8 cellular contexts compared by ENCODE assay signal in the genomic region with DNA sequence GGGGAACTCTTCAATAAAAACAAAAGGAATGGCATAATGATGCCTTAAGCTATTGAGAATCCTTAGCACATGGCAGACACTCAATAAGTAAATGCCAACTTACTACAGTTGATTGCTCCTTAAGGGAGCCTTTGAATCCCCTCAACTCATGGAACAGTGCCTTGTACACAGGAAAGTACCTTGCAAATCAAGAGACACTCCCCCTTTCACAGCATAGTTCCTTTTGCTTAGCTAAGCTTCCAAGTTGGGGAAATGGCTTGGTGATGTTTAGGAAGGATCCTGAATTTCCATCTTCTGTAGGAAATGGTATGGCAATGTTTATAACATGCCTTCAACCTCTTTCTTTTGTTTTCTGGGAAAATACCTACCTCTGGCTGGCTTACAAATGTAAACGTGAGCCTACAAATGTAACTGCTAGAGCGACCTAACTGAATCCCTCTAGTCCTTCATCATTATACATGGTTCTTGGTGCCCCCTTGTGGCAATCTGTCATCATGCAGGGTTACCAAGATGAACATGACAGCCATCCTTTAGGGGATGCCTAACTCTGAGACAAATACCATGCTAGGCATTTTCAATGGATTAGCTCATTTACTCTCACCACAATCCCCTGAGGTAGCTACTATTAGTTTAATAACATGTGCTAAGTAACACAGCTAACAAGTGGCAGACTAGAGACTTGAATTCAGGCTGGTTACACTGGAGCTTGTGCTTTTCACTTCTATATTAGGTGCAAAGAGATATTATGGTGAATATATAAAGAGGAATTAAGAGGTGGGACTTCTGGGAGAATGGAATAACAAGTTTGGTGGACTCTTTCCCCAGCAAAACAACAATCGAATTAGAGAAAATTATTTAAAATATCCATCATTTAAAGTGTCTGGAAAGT.
DNase-seq lines count a peak whose midpoint lies in the region; ATAC-seq, FAIRE-seq and TF ChIP-seq lines count a peak whose summit lies in the region.

No MANE protein-coding gene starts in this region.

- H3K27ac ChIP-seq in cardiac muscle cell = no peak overlapping the region

- no peaks in the 10 kb centered on the region for H3K4me1 ChIP-seq in cardiac muscle cell (ENCODE audit: low read depth)

- DNase-seq in GM12891 (ENCODE audit: insufficient read length, low spot score) = peak; percentile 29
- DNase-seq in NB4 (ENCODE audit: low read depth) = peak; percentile 63
- peak; percentile 66 for DNase-seq in activated naive CD4-positive, alpha-beta T cell treated with anti-CD3 and anti-CD28 coated beads, Interleukin-2, amount 50 U/mL, for 16 hours
- peak; percentile 58 to 72 for DNase-seq in cardiac muscle cell (ENCODE audit: low read depth in 1 of 2, low spot score in 1 of 2)
- DNase-seq in retina = peak; percentile 61
- no peak for DNase-seq in NCI-H128 (lab: John Stamatoyannopoulos, UW; ENCODE audit: unreplicated experiment)

- H3K4me3 ChIP-seq in NB4 (ENCODE audit: low read depth, low read length) = no peak overlapping the region
- H3K4me3 ChIP-seq in cardiac muscle cell = no peak overlapping the region

- no peaks in the 10 kb centered on the region for H3K9me3 ChIP-seq in cardiac muscle cell (ENCODE audit: low read depth)

- H3K27me3 ChIP-seq in cardiac muscle cell = no peaks in the 10 kb centered on the region

- peak; percentile 91 for FAIRE-seq in GM12891 (lab: Jason Lieb, UNC)

- TF ChIP-seq CTCF in NB4 (IDR thresholded peaks at IDR 0.05; ENCODE audit: low read depth, low read length) (peak; percentile 67), cardiac muscle cell (IDR thresholded peaks at IDR 0.05; ENCODE audit: low read depth, low read length) (peak; percentile 88)

- TF ChIP-seq POLR2A in GM12891 (IDR thresholded peaks at IDR 0.05; ENCODE audit: low read depth, low read length) = no peak
- TF ChIP-seq POLR2A in NB4 (IDR thresholded peaks at IDR 0.05; ENCODE audit: extremely low read depth, insufficient read length) = no peak

- no peaks in the 10 kb centered on the region for H3K36me3 ChIP-seq in cardiac muscle cell

- peak; percentile 92 for ATAC-seq in HG02623 (IDR thresholded peaks at IDR 0.05; ENCODE audit: unreplicated experiment)
- peak; percentile 99 for ATAC-seq in SK-N-SH treated with all-trans-retinoic acid at 6 μM for 48 hours

TF ChIP-seq in GM12891, 5 proteins besides CTCF, POLR2A, EP300 and RAD21:
- TF ChIP-seq POU2F2 (IDR thresholded peaks at IDR 0.05; ENCODE audit: low read depth, low read length) (no peak), PAX5 (IDR thresholded peaks at IDR 0.05; ENCODE audit: insufficient read depth, low read length, severe bottlenecking) (no peak)

TF ChIP-seq in SK-N-SH treated with all-trans-retinoic acid at 6 μM for 48 hours, 23 proteins besides CTCF, POLR2A, EP300 and RAD21:
- no peak for TF ChIP-seq ISL1 (CRISPR knock-in tag; IDR thresholded peaks at IDR 0.05)
- no peak for TF ChIP-seq TOX (CRISPR knock-in tag; IDR thresholded peaks at IDR 0.05; ENCODE audit: borderline replicate concordance)
- TF ChIP-seq BACH2 (CRISPR knock-in tag; IDR thresholded peaks at IDR 0.05; ENCODE audit: borderline replicate concordance) = no peak
- no peak for TF ChIP-seq GLIS3 (CRISPR knock-in tag; IDR thresholded peaks at IDR 0.05)
- no peak for TF ChIP-seq ZNF70 (CRISPR knock-in tag; IDR thresholded peaks at IDR 0.05)
- no peak for TF ChIP-seq ZFP30 (CRISPR knock-in tag; IDR thresholded peaks at IDR 0.05)
- TF ChIP-seq, protein P1, sequence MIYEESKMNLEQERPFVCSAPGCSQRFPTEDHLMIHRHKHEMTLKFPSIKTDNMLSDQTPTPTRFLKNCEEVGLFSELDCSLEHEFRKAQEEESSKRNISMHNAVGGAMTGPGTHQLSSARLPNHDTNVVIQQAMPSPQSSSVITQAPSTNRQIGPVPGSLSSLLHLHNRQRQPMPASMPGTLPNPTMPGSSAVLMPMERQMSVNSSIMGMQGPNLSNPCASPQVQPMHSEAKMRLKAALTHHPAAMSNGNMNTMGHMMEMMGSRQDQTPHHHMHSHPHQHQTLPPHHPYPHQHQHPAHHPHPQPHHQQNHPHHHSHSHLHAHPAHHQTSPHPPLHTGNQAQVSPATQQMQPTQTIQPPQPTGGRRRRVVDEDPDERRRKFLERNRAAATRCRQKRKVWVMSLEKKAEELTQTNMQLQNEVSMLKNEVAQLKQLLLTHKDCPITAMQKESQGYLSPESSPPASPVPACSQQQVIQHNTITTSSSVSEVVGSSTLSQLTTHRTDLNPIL (CRISPR knock-in tag; IDR thresholded peaks at IDR 0.05; ENCODE audit: low read depth) = no peak
- TF ChIP-seq, protein P2, sequence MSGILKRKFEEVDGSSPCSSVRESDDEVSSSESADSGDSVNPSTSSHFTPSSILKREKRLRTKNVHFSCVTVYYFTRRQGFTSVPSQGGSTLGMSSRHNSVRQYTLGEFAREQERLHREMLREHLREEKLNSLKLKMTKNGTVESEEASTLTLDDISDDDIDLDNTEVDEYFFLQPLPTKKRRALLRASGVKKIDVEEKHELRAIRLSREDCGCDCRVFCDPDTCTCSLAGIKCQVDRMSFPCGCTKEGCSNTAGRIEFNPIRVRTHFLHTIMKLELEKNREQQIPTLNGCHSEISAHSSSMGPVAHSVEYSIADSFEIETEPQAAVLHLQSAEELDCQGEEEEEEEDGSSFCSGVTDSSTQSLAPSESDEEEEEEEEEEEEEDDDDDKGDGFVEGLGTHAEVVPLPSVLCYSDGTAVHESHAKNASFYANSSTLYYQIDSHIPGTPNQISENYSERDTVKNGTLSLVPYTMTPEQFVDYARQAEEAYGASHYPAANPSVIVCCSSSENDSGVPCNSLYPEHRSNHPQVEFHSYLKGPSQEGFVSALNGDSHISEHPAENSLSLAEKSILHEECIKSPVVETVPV (CRISPR knock-in tag; IDR thresholded peaks at IDR 0.05) = no peak
- TF ChIP-seq TCF4 (CRISPR knock-in tag; IDR thresholded peaks at IDR 0.05; ENCODE audit: borderline replicate concordance) = no peak
- no peak for TF ChIP-seq RARB (CRISPR knock-in tag; IDR thresholded peaks at IDR 0.05)
- TF ChIP-seq, protein P3, sequence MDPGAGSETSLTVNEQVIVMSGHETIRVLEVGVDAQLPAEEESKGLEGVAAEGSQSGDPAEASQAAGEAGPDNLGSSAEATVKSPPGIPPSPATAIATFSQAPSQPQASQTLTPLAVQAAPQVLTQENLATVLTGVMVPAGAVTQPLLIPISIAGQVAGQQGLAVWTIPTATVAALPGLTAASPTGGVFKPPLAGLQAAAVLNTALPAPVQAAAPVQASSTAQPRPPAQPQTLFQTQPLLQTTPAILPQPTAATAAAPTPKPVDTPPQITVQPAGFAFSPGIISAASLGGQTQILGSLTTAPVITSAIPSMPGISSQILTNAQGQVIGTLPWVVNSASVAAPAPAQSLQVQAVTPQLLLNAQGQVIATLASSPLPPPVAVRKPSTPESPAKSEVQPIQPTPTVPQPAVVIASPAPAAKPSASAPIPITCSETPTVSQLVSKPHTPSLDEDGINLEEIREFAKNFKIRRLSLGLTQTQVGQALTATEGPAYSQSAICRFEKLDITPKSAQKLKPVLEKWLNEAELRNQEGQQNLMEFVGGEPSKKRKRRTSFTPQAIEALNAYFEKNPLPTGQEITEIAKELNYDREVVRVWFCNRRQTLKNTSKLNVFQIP (CRISPR knock-in tag; IDR thresholded peaks at IDR 0.05; ENCODE audit: borderline replicate concordance, low read depth) = no peak
- TF ChIP-seq CSDC2 (CRISPR knock-in tag; IDR thresholded peaks at IDR 0.05) = no peak
- TF ChIP-seq SNAI2 (CRISPR knock-in tag; IDR thresholded peaks at IDR 0.05) = no peak
- TF ChIP-seq ESRRG (CRISPR knock-in tag; IDR thresholded peaks at IDR 0.05) = no peak
- TF ChIP-seq OSR1 (CRISPR knock-in tag; IDR thresholded peaks at IDR 0.05) = no peak
- TF ChIP-seq PPARA (CRISPR knock-in tag; IDR thresholded peaks at IDR 0.05; ENCODE audit: borderline replicate concordance) = no peak
- TF ChIP-seq, protein P4, sequence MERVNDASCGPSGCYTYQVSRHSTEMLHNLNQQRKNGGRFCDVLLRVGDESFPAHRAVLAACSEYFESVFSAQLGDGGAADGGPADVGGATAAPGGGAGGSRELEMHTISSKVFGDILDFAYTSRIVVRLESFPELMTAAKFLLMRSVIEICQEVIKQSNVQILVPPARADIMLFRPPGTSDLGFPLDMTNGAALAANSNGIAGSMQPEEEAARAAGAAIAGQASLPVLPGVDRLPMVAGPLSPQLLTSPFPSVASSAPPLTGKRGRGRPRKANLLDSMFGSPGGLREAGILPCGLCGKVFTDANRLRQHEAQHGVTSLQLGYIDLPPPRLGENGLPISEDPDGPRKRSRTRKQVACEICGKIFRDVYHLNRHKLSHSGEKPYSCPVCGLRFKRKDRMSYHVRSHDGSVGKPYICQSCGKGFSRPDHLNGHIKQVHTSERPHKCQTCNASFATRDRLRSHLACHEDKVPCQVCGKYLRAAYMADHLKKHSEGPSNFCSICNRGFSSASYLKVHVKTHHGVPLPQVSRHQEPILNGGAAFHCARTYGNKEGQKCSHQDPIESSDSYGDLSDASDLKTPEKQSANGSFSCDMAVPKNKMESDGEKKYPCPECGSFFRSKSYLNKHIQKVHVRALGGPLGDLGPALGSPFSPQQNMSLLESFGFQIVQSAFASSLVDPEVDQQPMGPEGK (CRISPR knock-in tag; IDR thresholded peaks at IDR 0.05; ENCODE audit: borderline replicate concordance) = no peak
TF ChIP-seq in SK-N-SH treated with all-trans-retinoic acid at 6 μM for 48 hours: peak in this region for 0.
